In the genomic region with DNA sequence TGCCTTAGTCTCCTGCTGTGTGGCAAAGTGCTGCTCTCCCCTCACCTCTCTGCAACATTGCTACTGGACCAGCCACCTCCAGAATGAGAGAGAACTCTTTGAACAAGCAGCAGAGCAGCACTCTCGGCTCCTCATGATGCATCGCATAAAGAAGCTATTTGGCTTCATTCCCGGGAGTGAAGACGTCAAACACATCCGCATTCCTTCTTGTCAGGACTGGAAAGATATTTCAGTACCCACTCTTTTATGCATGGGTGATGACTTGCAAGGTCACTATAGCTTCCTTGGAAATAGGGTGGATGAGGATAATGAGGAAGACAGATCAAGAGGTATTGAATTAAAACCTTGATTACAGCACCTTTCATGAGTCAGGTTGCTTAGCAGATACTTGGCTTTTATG, we compare ENCODE assay signal across 2 cellular contexts.
TF ChIP-seq lines count a peak whose summit lies in the region.

No MANE protein-coding gene starts in this region.

TF ChIP-seq in GM23338, 12 proteins besides CTCF, POLR2A, EP300 and RAD21 (continued from another document):
- TF ChIP-seq, protein P1, sequence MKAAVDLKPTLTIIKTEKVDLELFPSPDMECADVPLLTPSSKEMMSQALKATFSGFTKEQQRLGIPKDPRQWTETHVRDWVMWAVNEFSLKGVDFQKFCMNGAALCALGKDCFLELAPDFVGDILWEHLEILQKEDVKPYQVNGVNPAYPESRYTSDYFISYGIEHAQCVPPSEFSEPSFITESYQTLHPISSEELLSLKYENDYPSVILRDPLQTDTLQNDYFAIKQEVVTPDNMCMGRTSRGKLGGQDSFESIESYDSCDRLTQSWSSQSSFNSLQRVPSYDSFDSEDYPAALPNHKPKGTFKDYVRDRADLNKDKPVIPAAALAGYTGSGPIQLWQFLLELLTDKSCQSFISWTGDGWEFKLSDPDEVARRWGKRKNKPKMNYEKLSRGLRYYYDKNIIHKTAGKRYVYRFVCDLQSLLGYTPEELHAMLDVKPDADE (IDR thresholded peaks at IDR 0.05) = no peak
- TF ChIP-seq ZNF331 (CRISPR knock-in tag; IDR thresholded peaks at IDR 0.05; ENCODE audit: low read depth) (no peak), JUNB (IDR thresholded peaks at IDR 0.05; ENCODE audit: unreplicated experiment) (no peak), EZH2phosphoT487 (IDR thresholded peaks at IDR 0.05; ENCODE audit: unreplicated experiment) (no peak), CREB1 (CRISPR knock-in tag; IDR thresholded peaks at IDR 0.05; ENCODE audit: low read depth) (no peak), POLR2AphosphoS5 (IDR thresholded peaks at IDR 0.05; ENCODE audit: low read depth) (no peak), NANOG (IDR thresholded peaks at IDR 0.05; ENCODE audit: borderline replicate concordance) (no peak), EZH2 (IDR thresholded peaks at IDR 0.05; ENCODE audit: low read depth, unreplicated experiment) (no peak)
- TF ChIP-seq, protein P2, sequence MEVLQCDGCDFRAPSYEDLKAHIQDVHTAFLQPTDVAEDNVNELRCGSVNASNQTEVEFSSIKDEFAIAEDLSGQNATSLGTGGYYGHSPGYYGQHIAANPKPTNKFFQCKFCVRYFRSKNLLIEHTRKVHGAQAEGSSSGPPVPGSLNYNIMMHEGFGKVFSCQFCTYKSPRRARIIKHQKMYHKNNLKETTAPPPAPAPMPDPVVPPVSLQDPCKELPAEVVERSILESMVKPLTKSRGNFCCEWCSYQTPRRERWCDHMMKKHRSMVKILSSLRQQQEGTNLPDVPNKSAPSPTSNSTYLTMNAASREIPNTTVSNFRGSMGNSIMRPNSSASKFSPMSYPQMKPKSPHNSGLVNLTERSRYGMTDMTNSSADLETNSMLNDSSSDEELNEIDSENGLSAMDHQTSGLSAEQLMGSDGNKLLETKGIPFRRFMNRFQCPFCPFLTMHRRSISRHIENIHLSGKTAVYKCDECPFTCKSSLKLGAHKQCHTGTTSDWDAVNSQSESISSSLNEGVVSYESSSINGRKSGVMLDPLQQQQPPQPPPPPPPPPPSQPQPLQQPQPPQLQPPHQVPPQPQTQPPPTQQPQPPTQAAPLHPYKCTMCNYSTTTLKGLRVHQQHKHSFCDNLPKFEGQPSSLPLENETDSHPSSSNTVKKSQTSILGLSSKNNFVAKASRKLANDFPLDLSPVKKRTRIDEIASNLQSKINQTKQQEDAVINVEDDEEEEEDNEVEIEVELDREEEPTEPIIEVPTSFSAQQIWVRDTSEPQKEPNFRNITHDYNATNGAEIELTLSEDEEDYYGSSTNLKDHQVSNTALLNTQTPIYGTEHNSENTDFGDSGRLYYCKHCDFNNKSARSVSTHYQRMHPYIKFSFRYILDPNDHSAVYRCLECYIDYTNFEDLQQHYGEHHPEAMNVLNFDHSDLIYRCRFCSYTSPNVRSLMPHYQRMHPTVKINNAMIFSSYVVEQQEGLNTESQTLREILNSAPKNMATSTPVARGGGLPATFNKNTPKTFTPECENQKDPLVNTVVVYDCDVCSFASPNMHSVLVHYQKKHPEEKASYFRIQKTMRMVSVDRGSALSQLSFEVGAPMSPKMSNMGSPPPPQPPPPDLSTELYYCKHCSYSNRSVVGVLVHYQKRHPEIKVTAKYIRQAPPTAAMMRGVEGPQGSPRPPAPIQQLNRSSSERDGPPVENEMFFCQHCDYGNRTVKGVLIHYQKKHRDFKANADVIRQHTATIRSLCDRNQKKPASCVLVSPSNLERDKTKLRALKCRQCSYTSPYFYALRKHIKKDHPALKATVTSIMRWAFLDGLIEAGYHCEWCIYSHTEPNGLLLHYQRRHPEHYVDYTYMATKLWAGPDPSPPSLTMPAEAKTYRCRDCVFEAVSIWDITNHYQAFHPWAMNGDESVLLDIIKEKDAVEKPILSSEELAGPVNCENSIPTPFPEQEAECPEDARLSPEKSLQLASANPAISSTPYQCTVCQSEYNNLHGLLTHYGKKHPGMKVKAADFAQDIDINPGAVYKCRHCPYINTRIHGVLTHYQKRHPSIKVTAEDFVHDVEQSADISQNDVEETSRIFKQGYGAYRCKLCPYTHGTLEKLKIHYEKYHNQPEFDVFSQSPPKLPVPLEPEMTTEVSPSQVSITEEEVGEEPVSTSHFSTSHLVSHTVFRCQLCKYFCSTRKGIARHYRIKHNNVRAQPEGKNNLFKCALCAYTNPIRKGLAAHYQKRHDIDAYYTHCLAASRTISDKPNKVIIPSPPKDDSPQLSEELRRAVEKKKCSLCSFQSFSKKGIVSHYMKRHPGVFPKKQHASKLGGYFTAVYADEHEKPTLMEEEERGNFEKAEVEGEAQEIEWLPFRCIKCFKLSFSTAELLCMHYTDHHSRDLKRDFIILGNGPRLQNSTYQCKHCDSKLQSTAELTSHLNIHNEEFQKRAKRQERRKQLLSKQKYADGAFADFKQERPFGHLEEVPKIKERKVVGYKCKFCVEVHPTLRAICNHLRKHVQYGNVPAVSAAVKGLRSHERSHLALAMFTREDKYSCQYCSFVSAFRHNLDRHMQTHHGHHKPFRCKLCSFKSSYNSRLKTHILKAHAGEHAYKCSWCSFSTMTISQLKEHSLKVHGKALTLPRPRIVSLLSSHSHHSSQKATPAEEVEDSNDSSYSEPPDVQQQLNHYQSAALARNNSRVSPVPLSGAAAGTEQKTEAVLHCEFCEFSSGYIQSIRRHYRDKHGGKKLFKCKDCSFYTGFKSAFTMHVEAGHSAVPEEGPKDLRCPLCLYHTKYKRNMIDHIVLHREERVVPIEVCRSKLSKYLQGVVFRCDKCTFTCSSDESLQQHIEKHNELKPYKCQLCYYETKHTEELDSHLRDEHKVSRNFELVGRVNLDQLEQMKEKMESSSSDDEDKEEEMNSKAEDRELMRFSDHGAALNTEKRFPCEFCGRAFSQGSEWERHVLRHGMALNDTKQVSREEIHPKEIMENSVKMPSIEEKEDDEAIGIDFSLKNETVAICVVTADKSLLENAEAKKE (CRISPR knock-in tag; IDR thresholded peaks at IDR 0.05) = no peak
- TF ChIP-seq, protein P3, sequence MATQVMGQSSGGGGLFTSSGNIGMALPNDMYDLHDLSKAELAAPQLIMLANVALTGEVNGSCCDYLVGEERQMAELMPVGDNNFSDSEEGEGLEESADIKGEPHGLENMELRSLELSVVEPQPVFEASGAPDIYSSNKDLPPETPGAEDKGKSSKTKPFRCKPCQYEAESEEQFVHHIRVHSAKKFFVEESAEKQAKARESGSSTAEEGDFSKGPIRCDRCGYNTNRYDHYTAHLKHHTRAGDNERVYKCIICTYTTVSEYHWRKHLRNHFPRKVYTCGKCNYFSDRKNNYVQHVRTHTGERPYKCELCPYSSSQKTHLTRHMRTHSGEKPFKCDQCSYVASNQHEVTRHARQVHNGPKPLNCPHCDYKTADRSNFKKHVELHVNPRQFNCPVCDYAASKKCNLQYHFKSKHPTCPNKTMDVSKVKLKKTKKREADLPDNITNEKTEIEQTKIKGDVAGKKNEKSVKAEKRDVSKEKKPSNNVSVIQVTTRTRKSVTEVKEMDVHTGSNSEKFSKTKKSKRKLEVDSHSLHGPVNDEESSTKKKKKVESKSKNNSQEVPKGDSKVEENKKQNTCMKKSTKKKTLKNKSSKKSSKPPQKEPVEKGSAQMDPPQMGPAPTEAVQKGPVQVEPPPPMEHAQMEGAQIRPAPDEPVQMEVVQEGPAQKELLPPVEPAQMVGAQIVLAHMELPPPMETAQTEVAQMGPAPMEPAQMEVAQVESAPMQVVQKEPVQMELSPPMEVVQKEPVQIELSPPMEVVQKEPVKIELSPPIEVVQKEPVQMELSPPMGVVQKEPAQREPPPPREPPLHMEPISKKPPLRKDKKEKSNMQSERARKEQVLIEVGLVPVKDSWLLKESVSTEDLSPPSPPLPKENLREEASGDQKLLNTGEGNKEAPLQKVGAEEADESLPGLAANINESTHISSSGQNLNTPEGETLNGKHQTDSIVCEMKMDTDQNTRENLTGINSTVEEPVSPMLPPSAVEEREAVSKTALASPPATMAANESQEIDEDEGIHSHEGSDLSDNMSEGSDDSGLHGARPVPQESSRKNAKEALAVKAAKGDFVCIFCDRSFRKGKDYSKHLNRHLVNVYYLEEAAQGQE (IDR thresholded peaks at IDR 0.05; ENCODE audit: unreplicated experiment) = no peak

TF ChIP-seq in HEK293T, 16 proteins besides CTCF, POLR2A, EP300 and RAD21 (continued from another document):
- TF ChIP-seq, protein P4, sequence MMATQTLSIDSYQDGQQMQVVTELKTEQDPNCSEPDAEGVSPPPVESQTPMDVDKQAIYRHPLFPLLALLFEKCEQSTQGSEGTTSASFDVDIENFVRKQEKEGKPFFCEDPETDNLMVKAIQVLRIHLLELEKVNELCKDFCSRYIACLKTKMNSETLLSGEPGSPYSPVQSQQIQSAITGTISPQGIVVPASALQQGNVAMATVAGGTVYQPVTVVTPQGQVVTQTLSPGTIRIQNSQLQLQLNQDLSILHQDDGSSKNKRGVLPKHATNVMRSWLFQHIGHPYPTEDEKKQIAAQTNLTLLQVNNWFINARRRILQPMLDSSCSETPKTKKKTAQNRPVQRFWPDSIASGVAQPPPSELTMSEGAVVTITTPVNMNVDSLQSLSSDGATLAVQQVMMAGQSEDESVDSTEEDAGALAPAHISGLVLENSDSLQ (IDR thresholded peaks at IDR 0.05) = no peak
- TF ChIP-seq CTBP1 (IDR thresholded peaks at IDR 0.05; ENCODE audit: borderline replicate concordance) (no peak), NFRKB (IDR thresholded peaks at IDR 0.05) (no peak), L3MBTL2 (conservative IDR thresholded peaks at IDR 0.05) (no peak), FOXM1 (IDR thresholded peaks at IDR 0.05; ENCODE audit: borderline replicate concordance) (no peak), TARDBP (IDR thresholded peaks at IDR 0.05) (no peak), SUZ12 (IDR thresholded peaks at IDR 0.05) (no peak), ZNF384 (IDR thresholded peaks at IDR 0.05) (no peak), FOXK2 (IDR thresholded peaks at IDR 0.05) (no peak), ELF4 (IDR thresholded peaks at IDR 0.05) (no peak), SP1 (IDR thresholded peaks at IDR 0.05) (no peak), BHLHE40 (IDR thresholded peaks at IDR 0.05; ENCODE audit: borderline replicate concordance) (no peak), LEF1 (IDR thresholded peaks at IDR 0.05; ENCODE audit: borderline replicate concordance) (no peak)
